Comparison of ENCODE assay signal across 24 cellular contexts in genomic region chr7:30745251-30745650, GRCh38. TPM values are rescaled to one million over a fixed set of nuclear protein-coding genes. Genes with fewer than 3 reads are reported as not detected.
"Had no signal": no experiment of that assay in that cellular context is flagged by ENCODE, and none has a peak within 500 bp of the region (broad histone marks: within the 10 kb centered on the region; RNA-seq: fewer than 3 reads in every experiment).

No MANE protein-coding gene starts in this region.

- H3K27ac Mint-ChIP-seq: activated CD8-positive, alpha-beta T cell treated with anti-CD3 and anti-CD28 coated beads, Interleukin-2, amount 10 ng/mL, durations not matched to agents 7 days and 5 days; activated T-helper 1 cell treated with anti-CD3 and anti-CD28 coated beads, Interleukin-12 subunit alpha, Interleukin-12 subunit beta, Interleukin-2, Interleukin-4 antibody, amounts not matched to agents 30 ng/mL and 10 ng/mL and 1 ng/mL, durations not matched to agents 14 hours and 24 hours and 36 hours; memory B cell; naive thymus-derived CD4-positive, alpha-beta T cell; T-cell; T-helper 2 cell treated with Interferon-gamma antibody and Interleukin-4, amounts not matched to agents 5 μg/mL and 100 μg/mL, for 36 hours had no signal

- H3K27me3 Mint-ChIP-seq: T-cell had no signal

- H3K27me3 ChIP-seq: ascending aorta, brain microvascular endothelial cell, colonic mucosa, ovary, upper lobe of left lung had no signal

- H3K9me3 Mint-ChIP-seq: activated T-helper 1 cell treated with anti-CD3 and anti-CD28 coated beads, Interleukin-12 subunit alpha, Interleukin-12 subunit beta, Interleukin-2, Interleukin-4 antibody, amounts not matched to agents 30 ng/mL and 10 ng/mL and 1 ng/mL, durations not matched to agents 14 hours and 24 hours and 36 hours; memory B cell; T-cell; T-helper 2 cell treated with Interferon-gamma antibody and Interleukin-4, amounts not matched to agents 5 μg/mL and 100 μg/mL, for 36 hours had no signal

- DNase-seq: activated CD4-positive, alpha-beta T cell treated with anti-CD3 and anti-CD28 coated beads for 1 hour; activated CD4-positive, alpha-beta T cell treated with anti-CD3 and anti-CD28 coated beads, Interleukin-2, amount 50 U/mL, for 1 hour; activated CD8-positive, alpha-beta T cell treated with anti-CD3 and anti-CD28 coated beads, Interleukin-2, amount 10 ng/mL, durations not matched to agents 7 days and 5 days; activated gamma-delta T cell; activated naive CD4-positive, alpha-beta T cell treated with anti-CD3 and anti-CD28 coated beads, Interleukin-2, amount 50 U/mL, for 16 hours; brain microvascular endothelial cell; central memory CD4-positive, alpha-beta T cell; colonic mucosa; foreskin keratinocyte; hippocampal formation; kidney glomerular epithelial cell; naive thymus-derived CD4-positive, alpha-beta T cell; ovary; stimulated activated CD4-positive, alpha-beta T cell treated with anti-CD3 and anti-CD28 coated beads, Interleukin-4, amount 100 ng/mL, for 24 hours; stimulated activated naive CD4-positive, alpha-beta T cell treated with Interleukin-2 at 50 U/mL for 16 hours; T-cell; upper lobe of left lung had no signal

- H3K4me3 Mint-ChIP-seq: activated CD8-positive, alpha-beta T cell treated with anti-CD3 and anti-CD28 coated beads, Interleukin-2, amount 10 ng/mL, durations not matched to agents 7 days and 5 days; activated T-helper 1 cell treated with anti-CD3 and anti-CD28 coated beads, Interleukin-12 subunit alpha, Interleukin-12 subunit beta, Interleukin-2, Interleukin-4 antibody, amounts not matched to agents 30 ng/mL and 10 ng/mL and 1 ng/mL, durations not matched to agents 14 hours and 24 hours and 36 hours; memory B cell; naive thymus-derived CD4-positive, alpha-beta T cell; T-cell; T-helper 2 cell treated with Interferon-gamma antibody and Interleukin-4, amounts not matched to agents 5 μg/mL and 100 μg/mL, for 36 hours had no signal

- ATAC-seq: activated CD8-positive, alpha-beta T cell treated with anti-CD3 and anti-CD28 coated beads, Interleukin-2, amount 10 ng/mL, durations not matched to agents 7 days and 5 days; foreskin keratinocyte; naive thymus-derived CD4-positive, alpha-beta T cell; T-cell had no signal

- H3K4me1 ChIP-seq: colonic mucosa, foreskin keratinocyte, prostate gland had no signal

- H3K36me3 ChIP-seq: ascending aorta, brain microvascular endothelial cell, colonic mucosa, ovary, prostate gland, thoracic aorta, upper lobe of left lung had no signal

- H3K4me3 ChIP-seq: ascending aorta, colonic mucosa, ovary, prostate gland, thoracic aorta, upper lobe of left lung had no signal

- H3K9me3 ChIP-seq: ascending aorta, colonic mucosa, ovary, prostate gland, thoracic aorta, upper lobe of left lung had no signal

- H3K36me3 Mint-ChIP-seq: memory B cell, T-cell had no signal

- H3K27ac ChIP-seq: ascending aorta, brain microvascular endothelial cell, colonic mucosa, epithelial cell of prostate, foreskin keratinocyte, ovary, prostate gland, upper lobe of left lung had no signal

RNA-seq across cellular contexts. Expression of gene INMT, which starts 6.7 kb away (rescaled TPM):
- total RNA-seq: activated CD8-positive, alpha-beta T cell treated with anti-CD3 and anti-CD28 coated beads, Interleukin-2, amount 10 ng/mL, durations not matched to agents 7 days and 5 days; foreskin keratinocyte had no signal
- polyA plus RNA-seq: foreskin keratinocyte had no signal
